19 cellular contexts compared by ENCODE assay signal in genomic region chr7:156889746-156890145, GRCh38.
"Had no signal": no experiment of that assay in that cellular context is flagged by ENCODE, and none has a peak within 500 bp of the region (broad histone marks: within the 10 kb centered on the region; RNA-seq: fewer than 3 reads in every experiment).

No MANE protein-coding gene starts in this region.

- H3K27me3 Mint-ChIP-seq: activated CD4-positive, alpha-beta T cell treated with anti-CD3 and anti-CD28 coated beads, Interleukin-2, amount 10 ng/mL, durations not matched to agents 7 days and 5 days; activated CD8-positive, alpha-beta memory T cell treated with anti-CD3 and anti-CD28 coated beads, Interleukin-2, amount 10 ng/mL, durations not matched to agents 7 days and 5 days; activated CD8-positive, alpha-beta T cell treated with anti-CD3 and anti-CD28 coated beads for 36 hours; memory B cell; stimulated activated naive B cell treated with anti-CD40 and anti-IgM and Interleukin-4, amounts not matched to agents 10 μg/mL and 1 μg/mL and 100 μg/mL, for 72 hours had no signal

- H3K4me3 ChIP-seq: cardiac muscle cell, sigmoid colon, vagina had no signal

- ATAC-seq: activated CD8-positive, alpha-beta memory T cell treated with anti-CD3 and anti-CD28 coated beads, Interleukin-2, amount 10 ng/mL, durations not matched to agents 7 days and 5 days; activated CD8-positive, alpha-beta T cell treated with anti-CD3 and anti-CD28 coated beads for 36 hours; activated naive CD4-positive, alpha-beta T cell treated with anti-CD3 and anti-CD28 coated beads, Interleukin-2, amount 50 U/mL, for 72 hours; foreskin keratinocyte; left colon; stimulated activated naive B cell treated with anti-CD40 and anti-IgM and Interleukin-4, amounts not matched to agents 10 μg/mL and 1 μg/mL and 100 μg/mL, for 72 hours had no signal

- H3K9me3 ChIP-seq: sigmoid colon, vagina had no signal

- H3K27me3 ChIP-seq: cardiac muscle cell, foreskin keratinocyte, sigmoid colon, vagina had no signal

- H3K9me3 Mint-ChIP-seq: activated CD4-positive, alpha-beta T cell treated with anti-CD3 and anti-CD28 coated beads, Interleukin-2, amount 10 ng/mL, durations not matched to agents 7 days and 5 days; activated CD8-positive, alpha-beta T cell treated with anti-CD3 and anti-CD28 coated beads for 36 hours; activated naive CD4-positive, alpha-beta T cell treated with anti-CD3 and anti-CD28 coated beads, Interleukin-2, amount 50 U/mL, for 72 hours; activated T-helper 1 cell treated with anti-CD3 and anti-CD28 coated beads, Interleukin-12 subunit alpha, Interleukin-12 subunit beta, Interleukin-2, Interleukin-4 antibody, amounts not matched to agents 30 ng/mL and 10 ng/mL and 1 ng/mL, durations not matched to agents 14 hours and 24 hours and 36 hours; memory B cell; stimulated activated naive B cell treated with anti-CD40 and anti-IgM and Interleukin-4, amounts not matched to agents 10 μg/mL and 1 μg/mL and 100 μg/mL, for 72 hours had no signal

- H3K27ac ChIP-seq: cardiac muscle cell, foreskin keratinocyte, sigmoid colon, vagina, WERI-Rb-1 had no signal

- H3K27ac Mint-ChIP-seq: activated CD4-positive, alpha-beta T cell treated with anti-CD3 and anti-CD28 coated beads, Interleukin-2, amount 10 ng/mL, durations not matched to agents 7 days and 5 days; activated CD8-positive, alpha-beta memory T cell treated with anti-CD3 and anti-CD28 coated beads, Interleukin-2, amount 10 ng/mL, durations not matched to agents 7 days and 5 days; activated CD8-positive, alpha-beta T cell treated with anti-CD3 and anti-CD28 coated beads for 36 hours; activated T-helper 1 cell treated with anti-CD3 and anti-CD28 coated beads, Interleukin-12 subunit alpha, Interleukin-12 subunit beta, Interleukin-2, Interleukin-4 antibody, amounts not matched to agents 30 ng/mL and 10 ng/mL and 1 ng/mL, durations not matched to agents 14 hours and 24 hours and 36 hours; memory B cell; stimulated activated naive B cell treated with anti-CD40 and anti-IgM and Interleukin-4, amounts not matched to agents 10 μg/mL and 1 μg/mL and 100 μg/mL, for 72 hours had no signal

- H3K36me3 ChIP-seq: cardiac muscle cell, sigmoid colon, vagina, WERI-Rb-1 had no signal

- H3K4me3 Mint-ChIP-seq: activated CD4-positive, alpha-beta T cell treated with anti-CD3 and anti-CD28 coated beads, Interleukin-2, amount 10 ng/mL, durations not matched to agents 7 days and 5 days; activated CD8-positive, alpha-beta memory T cell treated with anti-CD3 and anti-CD28 coated beads, Interleukin-2, amount 10 ng/mL, durations not matched to agents 7 days and 5 days; activated CD8-positive, alpha-beta T cell treated with anti-CD3 and anti-CD28 coated beads for 36 hours; activated T-helper 1 cell treated with anti-CD3 and anti-CD28 coated beads, Interleukin-12 subunit alpha, Interleukin-12 subunit beta, Interleukin-2, Interleukin-4 antibody, amounts not matched to agents 30 ng/mL and 10 ng/mL and 1 ng/mL, durations not matched to agents 14 hours and 24 hours and 36 hours; memory B cell; stimulated activated naive B cell treated with anti-CD40 and anti-IgM and Interleukin-4, amounts not matched to agents 10 μg/mL and 1 μg/mL and 100 μg/mL, for 72 hours had no signal

- H3K4me1 ChIP-seq: foreskin keratinocyte had no signal

- DNase-seq: activated CD4-positive, alpha-beta T cell treated with anti-CD3 and anti-CD28 coated beads, Interleukin-2, amount 10 ng/mL, durations not matched to agents 7 days and 5 days; activated CD4-positive, CD25-positive, alpha-beta regulatory T cell treated with anti-CD3 and anti-CD28 coated beads, Interleukin-2, amount 50 U/mL, for 72 hours; activated CD8-positive, alpha-beta memory T cell treated with anti-CD3 and anti-CD28 coated beads, Interleukin-2, amount 10 ng/mL, durations not matched to agents 7 days and 5 days; activated CD8-positive, alpha-beta T cell treated with anti-CD3 and anti-CD28 coated beads for 36 hours; activated gamma-delta T cell; activated T-cell treated with anti-CD3 and anti-CD28 coated beads for 4 hours; amniotic stem cell; foreskin keratinocyte; left colon; sigmoid colon; stimulated activated CD4-positive, alpha-beta T cell treated with anti-CD3 and anti-CD28 coated beads, Interleukin-2, amount 100 ng/mL, for 48 hours; stimulated activated CD8-positive, alpha-beta memory T cell treated with anti-CD3 and anti-CD28 coated beads, Interleukin-4, amount 100 ng/mL, for 48 hours; stimulated activated naive B cell treated with anti-CD40 and anti-IgM and Interleukin-4, amounts not matched to agents 10 μg/mL and 1 μg/mL and 100 μg/mL, for 72 hours; WERI-Rb-1 had no signal
